19 cellular contexts compared by ENCODE assay signal in genomic region chr6:34865107-34865506, GRCh38. TPM values are rescaled to one million over a fixed set of nuclear protein-coding genes. Genes with fewer than 3 reads are reported as not detected.
DNase-seq lines count a peak whose midpoint lies in the region; ATAC-seq and TF ChIP-seq lines count a peak whose summit lies in the region.
"Had no signal": no experiment of that assay in that cellular context is flagged by ENCODE, and none has a peak within 500 bp of the region (broad histone marks: within the 10 kb centered on the region; RNA-seq: fewer than 3 reads in every experiment).

No MANE protein-coding gene starts in this region.

- no peak overlapping the region for H4K8ac ChIP-seq in IMR-90 (ENCODE audit: low read depth in 2 of 2, low read length in 2 of 2)
- H4K8ac ChIP-seq in mesenchymal stem cell (ENCODE audit: low read length): no peak overlapping the region

- no TSS peak for BruUV-seq in IMR-90 (replicated peaks; lab: Mats Ljungman, UMichigan)

- H3K27ac Mint-ChIP-seq in activated T-helper 17 cell treated with anti-CD3 and anti-CD28 coated beads, Interleukin-2, amount 50 U/mL, for 72 hours: peak overlapping the region; percentile 51
- H3K27ac Mint-ChIP-seq: activated naive CD4-positive, alpha-beta T cell treated with anti-CD3 and anti-CD28 coated beads, Interleukin-2, amount 50 U/mL, for 72 hours had no signal

- H3K9me1 ChIP-seq in IMR-90 (ENCODE audit: insufficient read depth, low read length): no peaks in the 10 kb centered on the region

- no peak overlapping the region for H2AK9ac ChIP-seq in IMR-90 (replicated peaks; ENCODE audit: low read depth, low read length, poor library complexity)

- 100% methylated on average over 1 of the region's 3 CpGs; no CpG with 5 or more reads in 1 of the 2 experiments for WGBS in IMR-90 (ENCODE audit: extremely low coverage in 2 of 2, insufficient read length in 1 of 2), 2 experiments
- WGBS in mesenchymal stem cell: 68% methylated on average over 2 of the region's 3 CpGs

- no peak overlapping the region for H2BK12ac ChIP-seq in mesenchymal stem cell (ENCODE audit: low read length in 2 of 2)

- H3K4me2 ChIP-seq in IMR-90 (ENCODE audit: low read depth, low read length) (no peak overlapping the region), mesenchymal stem cell (ENCODE audit: low read length, poor library complexity, severe bottlenecking) (no peak overlapping the region)
- H3K4me2 ChIP-seq: A549 had no signal

- H4K91ac ChIP-seq in IMR-90 (ENCODE audit: insufficient read depth, low read depth, low read length) (no peak overlapping the region), mesenchymal stem cell (ENCODE audit: low read length) (no peak overlapping the region)

- CTCF ChIA-PET in IMR-90 (lab: Yijun Ruan, JAX): no interaction called here

- H2BK120ac ChIP-seq in IMR-90 (ENCODE audit: low read depth, low read length) (no peak overlapping the region), mesenchymal stem cell (ENCODE audit: low read depth, low read length) (no peak overlapping the region)

- ATAC-seq in IMR-90 (ENCODE audit: low read depth): no peak
- no peak for ATAC-seq in activated T-helper 17 cell treated with anti-CD3 and anti-CD28 coated beads, Interleukin-2, amount 50 U/mL, for 72 hours (replicated peaks)
- ATAC-seq: A549; activated naive CD4-positive, alpha-beta T cell treated with anti-CD3 and anti-CD28 coated beads, Interleukin-2, amount 50 U/mL, for 72 hours had no signal

- no peaks in the 10 kb centered on the region for H3K4me1 ChIP-seq in IMR-90 (ENCODE audit: control insufficient read depth, insufficient read depth, low read length)
- H3K4me1 ChIP-seq in cardiac muscle cell (ENCODE audit: low read depth): peaks cover 27% of the 10 kb centered on the region
- no peaks in the 10 kb centered on the region for H3K4me1 ChIP-seq in mesenchymal stem cell (ENCODE audit: control insufficient read depth, insufficient read depth, low read depth, low read length)
- H3K4me1 ChIP-seq: A549, uterus had no signal

- peak; percentile 20 for DNase-seq in IMR-90
- peak; percentile 53 to 76 for DNase-seq in cardiac muscle cell (ENCODE audit: low read depth in 1 of 2, low spot score in 1 of 2)
- DNase-seq in mesenchymal stem cell: peak; percentile 74
- DNase-seq in activated gamma-delta T cell treated with Interleukin-2 at 50 U/mL for 16 hours: no peak
- no peak for DNase-seq in germinal center (ENCODE audit: low spot score)
- DNase-seq in cerebellar cortex (ENCODE audit: low spot score): no peak
- DNase-seq in globus pallidus (ENCODE audit: low spot score): no peak
- DNase-seq: activated CD4-positive, alpha-beta T cell treated with anti-CD3 and anti-CD28 coated beads, Interleukin-2, amount 50 U/mL, for 1 hour; activated T-cell treated with anti-CD3 and anti-CD28 coated beads for 4 hours; DMS153; MV-4-11; NCI-H2081; NCI-H510A; stimulated activated naive CD4-positive, alpha-beta T cell treated with Interleukin-2 at 50 U/mL for 16 hours; uterus had no signal

- POLR2A ChIA-PET in IMR-90 (lab: Charles Lee; ENCODE audit: unreplicated experiment): no interaction called here

- H2BK15ac ChIP-seq in IMR-90 (ENCODE audit: low read depth, low read length) (no peak overlapping the region), mesenchymal stem cell (ENCODE audit: low read depth, poor library complexity, severe bottlenecking) (no peak overlapping the region)

- no peak for TF ChIP-seq POLR2A in IMR-90 (IDR thresholded peaks at IDR 0.05; ENCODE audit: low read depth, low read length)

- H3K27me3 Mint-ChIP-seq in activated T-helper 17 cell treated with anti-CD3 and anti-CD28 coated beads, Interleukin-2, amount 50 U/mL, for 72 hours: no peaks in the 10 kb centered on the region

- H4K20me1 ChIP-seq in IMR-90 (ENCODE audit: insufficient read depth, low read length): no peaks in the 10 kb centered on the region

- H3K4ac ChIP-seq in IMR-90 (ENCODE audit: low read depth, low read length) (no peak overlapping the region), mesenchymal stem cell (ENCODE audit: low read depth in 1 of 2, low read length in 2 of 2) (no peak overlapping the region)

- H3K79me1 ChIP-seq in IMR-90 (ENCODE audit: low read depth in 1 of 2, low read length in 2 of 2): no peaks in the 10 kb centered on the region
- H3K79me1 ChIP-seq in mesenchymal stem cell (replicated peaks; ENCODE audit: low read length, poor library complexity, severe bottlenecking): no peaks in the 10 kb centered on the region

- H3K9me3 ChIP-seq in IMR-90 (ENCODE audit: control insufficient read depth, insufficient read depth, low read length) (no peaks in the 10 kb centered on the region), cardiac muscle cell (ENCODE audit: low read depth) (no peaks in the 10 kb centered on the region), mesenchymal stem cell (ENCODE audit: control insufficient read depth, low read length) (no peaks in the 10 kb centered on the region)
- H3K9me3 ChIP-seq: A549, uterus had no signal

- H3K36me3 ChIP-seq in IMR-90 (ENCODE audit: control insufficient read depth, insufficient read depth, low read length) (peaks cover 6% of the 10 kb centered on the region), cardiac muscle cell (peaks cover 29% of the 10 kb centered on the region), mesenchymal stem cell (ENCODE audit: control insufficient read depth in 1 of 2, insufficient read depth in 2 of 2, low read depth in 1 of 2, low read length in 2 of 2) (peaks cover 4 to 19% of the 10 kb centered on the region in 2 experiments)
- H3K36me3 ChIP-seq: uterus had no signal

- TF ChIP-seq RAD21 in IMR-90 (IDR thresholded peaks at IDR 0.05; ENCODE audit: low read length): no peak

- no peak overlapping the region for H4K5ac ChIP-seq in IMR-90 (ENCODE audit: low read depth, low read length)

- H3K18ac ChIP-seq in IMR-90 (ENCODE audit: low read depth, low read length): no peak overlapping the region
- H3K18ac ChIP-seq in mesenchymal stem cell (ENCODE audit: low read depth in 1 of 2, low read length in 2 of 2): no peak overlapping the region

- H3K23ac ChIP-seq in IMR-90 (ENCODE audit: low read depth, low read length) (no peak overlapping the region), mesenchymal stem cell (ENCODE audit: low read length in 2 of 2) (no peak overlapping the region)

- H3K27me3 ChIP-seq in IMR-90 (ENCODE audit: control insufficient read depth, insufficient read depth, low read length): no peaks in the 10 kb centered on the region
- H3K27me3 ChIP-seq in cardiac muscle cell: no peaks in the 10 kb centered on the region
- no peaks in the 10 kb centered on the region for H3K27me3 ChIP-seq in mesenchymal stem cell (ENCODE audit: control insufficient read depth in 1 of 2, insufficient read depth in 1 of 2, low read length in 2 of 2)
- H3K27me3 ChIP-seq: uterus had no signal

- H2AK5ac ChIP-seq in IMR-90 (ENCODE audit: low read depth, low read length) (no peak overlapping the region), mesenchymal stem cell (ENCODE audit: low read length, severe bottlenecking) (no peak overlapping the region)

- no peak overlapping the region for H3K14ac ChIP-seq in IMR-90 (replicated peaks; ENCODE audit: low read depth, low read length)
- no peak overlapping the region for H3K14ac ChIP-seq in mesenchymal stem cell (ENCODE audit: low read length in 2 of 2)

- intact Hi-C loops in IMR-90 (cut with micrococcal nuclease): no loop called here

- dilution Hi-C loops in IMR-90 (cut with HindIII; ENCODE audit: low sequenced_read_pairs, unreplicated experiment): no loop called here

- no peaks in the 10 kb centered on the region for H3K9me3 Mint-ChIP-seq in activated T-helper 17 cell treated with anti-CD3 and anti-CD28 coated beads, Interleukin-2, amount 50 U/mL, for 72 hours
- H3K9me3 Mint-ChIP-seq: activated naive CD4-positive, alpha-beta T cell treated with anti-CD3 and anti-CD28 coated beads, Interleukin-2, amount 50 U/mL, for 72 hours had no signal

- peaks cover 75% of the 10 kb centered on the region for H3K36me3 Mint-ChIP-seq in activated T-helper 17 cell treated with anti-CD3 and anti-CD28 coated beads, Interleukin-2, amount 50 U/mL, for 72 hours (ENCODE audit: low read depth)
- H3K36me3 Mint-ChIP-seq: activated naive CD4-positive, alpha-beta T cell treated with anti-CD3 and anti-CD28 coated beads, Interleukin-2, amount 50 U/mL, for 72 hours had no signal

- H3K4me3 Mint-ChIP-seq in activated T-helper 17 cell treated with anti-CD3 and anti-CD28 coated beads, Interleukin-2, amount 50 U/mL, for 72 hours: no peak overlapping the region

- no peak for TF ChIP-seq CTCF in IMR-90 (conservative IDR thresholded peaks at IDR 0.05; ENCODE audit: low read depth, low read length)
- TF ChIP-seq CTCF in cardiac muscle cell (IDR thresholded peaks at IDR 0.05; ENCODE audit: low read depth, low read length): no peak

- H2BK5ac ChIP-seq in IMR-90 (ENCODE audit: low read depth, low read length, poor library complexity, severe bottlenecking): no peak overlapping the region
- no peak overlapping the region for H2BK5ac ChIP-seq in mesenchymal stem cell (ENCODE audit: low read depth, low read length, poor library complexity, severe bottlenecking)

- H3K56ac ChIP-seq in IMR-90 (ENCODE audit: extremely low read depth, insufficient read depth, low read length): no peak overlapping the region

- H3K4me1 Mint-ChIP-seq in activated T-helper 17 cell treated with anti-CD3 and anti-CD28 coated beads, Interleukin-2, amount 50 U/mL, for 72 hours: no peaks in the 10 kb centered on the region

- no peak overlapping the region for H3K9ac ChIP-seq in IMR-90 (ENCODE audit: low read depth, low read length)
- H3K9ac ChIP-seq in mesenchymal stem cell (ENCODE audit: low read length): no peak overlapping the region

- no peak overlapping the region for H2BK20ac ChIP-seq in IMR-90 (ENCODE audit: low read depth, low read length)

- no peak overlapping the region for H3K27ac ChIP-seq in IMR-90 (ENCODE audit: insufficient read depth, low read length)
- peak overlapping the region; percentile 87 for H3K27ac ChIP-seq in cardiac muscle cell
- H3K27ac ChIP-seq in mesenchymal stem cell (ENCODE audit: low read length, poor library complexity, severe bottlenecking): no peak overlapping the region
- H3K27ac ChIP-seq: A549, C4-2B had no signal

- in situ Hi-C loops in IMR-90 (cut with MboI; ENCODE audit: low sequenced_read_pairs): no loop called here

- H2AFZ ChIP-seq in IMR-90 (replicated peaks; ENCODE audit: low read length, poor library complexity) (no peak overlapping the region), mesenchymal stem cell (ENCODE audit: low read depth, low read length) (no peak overlapping the region)

- H3K4me3 ChIP-seq in IMR-90 (ENCODE audit: insufficient read depth, low read depth, low read length) (no peak overlapping the region), cardiac muscle cell (no peak overlapping the region), mesenchymal stem cell (ENCODE audit: insufficient read depth in 1 of 2, low read depth in 1 of 2, low read length in 2 of 2) (no peak overlapping the region)
- H3K4me3 ChIP-seq: A549, uterus had no signal

RNA-seq across cellular contexts. Expression of gene TAF11, which starts 22.7 kb away (rescaled TPM):
- total RNA-seq in IMR-90 (2012; rRNA removed) (12.7 and 24.2 TPM in 2 replicates), cardiac muscle cell (25.8 and 30.3 TPM in 2 replicates)
- polyA plus RNA-seq in IMR-90 (2012; rRNA removed) (17.4 and 23.3 TPM in 2 replicates), cardiac muscle cell (39.9 and 45.3 TPM in 2 replicates)
- 5.1 and 9.3 TPM in 2 replicates for polyA plus RNA-seq in IMR-90 (2012; cell fraction: cytosol; rRNA removed)
- 4.8 and 25.3 TPM in 2 replicates for polyA plus RNA-seq in IMR-90 (2012; cell fraction: nucleus; rRNA removed; ENCODE audit: low replicate concordance)
- total RNA-seq in activated T-helper 17 cell treated with anti-CD3 and anti-CD28 coated beads, Interleukin-2, amount 50 U/mL, for 72 hours: 10 to 100 TPM; 28.7 to 30.0 TPM
- 29.3 TPM for polyA plus RNA-seq in mesenchymal stem cell (2013, experiment 1 of 2)
- polyA plus RNA-seq in mesenchymal stem cell (2013, experiment 2 of 2): 30.4 TPM

RNA-seq across cellular contexts. Expression of gene ANKS1A, which starts 23.9 kb away (rescaled TPM):
- 7.5 and 7.8 TPM in 2 replicates for total RNA-seq in IMR-90 (2012; rRNA removed)
- polyA plus RNA-seq in IMR-90 (2012; rRNA removed): 7.1 and 7.2 TPM in 2 replicates
- 4.5 and 4.9 TPM in 2 replicates for polyA plus RNA-seq in IMR-90 (2012; cell fraction: cytosol; rRNA removed)
- 9.4 and 11.8 TPM in 2 replicates for polyA plus RNA-seq in IMR-90 (2012; cell fraction: nucleus; rRNA removed; ENCODE audit: low replicate concordance)
- total RNA-seq in activated T-helper 17 cell treated with anti-CD3 and anti-CD28 coated beads, Interleukin-2, amount 50 U/mL, for 72 hours: 1 to 10 TPM; 7.7 to 8.8 TPM
- 18.6 and 27.2 TPM in 2 replicates for total RNA-seq in cardiac muscle cell
- polyA plus RNA-seq in cardiac muscle cell: 11.3 and 21.5 TPM in 2 replicates
- 5.8 TPM for polyA plus RNA-seq in mesenchymal stem cell (2013, experiment 1 of 2)
- 5.7 TPM for polyA plus RNA-seq in mesenchymal stem cell (2013, experiment 2 of 2)

Comparison
In these comparisons a context has a peak if more than half of its experiments do, and no peak if none do; other contexts are left out.
1. DNase-seq: peak in IMR-90 (single experiment), cardiac muscle cell (2 of 2) and mesenchymal stem cell (single experiment); none in activated gamma-delta T cell treated with Interleukin-2 at 50 U/mL for 16 hours (single experiment), germinal center (single experiment), cerebellar cortex (single experiment) and globus pallidus (single experiment).